15 cellular contexts compared by ENCODE assay signal in the genomic region with DNA sequence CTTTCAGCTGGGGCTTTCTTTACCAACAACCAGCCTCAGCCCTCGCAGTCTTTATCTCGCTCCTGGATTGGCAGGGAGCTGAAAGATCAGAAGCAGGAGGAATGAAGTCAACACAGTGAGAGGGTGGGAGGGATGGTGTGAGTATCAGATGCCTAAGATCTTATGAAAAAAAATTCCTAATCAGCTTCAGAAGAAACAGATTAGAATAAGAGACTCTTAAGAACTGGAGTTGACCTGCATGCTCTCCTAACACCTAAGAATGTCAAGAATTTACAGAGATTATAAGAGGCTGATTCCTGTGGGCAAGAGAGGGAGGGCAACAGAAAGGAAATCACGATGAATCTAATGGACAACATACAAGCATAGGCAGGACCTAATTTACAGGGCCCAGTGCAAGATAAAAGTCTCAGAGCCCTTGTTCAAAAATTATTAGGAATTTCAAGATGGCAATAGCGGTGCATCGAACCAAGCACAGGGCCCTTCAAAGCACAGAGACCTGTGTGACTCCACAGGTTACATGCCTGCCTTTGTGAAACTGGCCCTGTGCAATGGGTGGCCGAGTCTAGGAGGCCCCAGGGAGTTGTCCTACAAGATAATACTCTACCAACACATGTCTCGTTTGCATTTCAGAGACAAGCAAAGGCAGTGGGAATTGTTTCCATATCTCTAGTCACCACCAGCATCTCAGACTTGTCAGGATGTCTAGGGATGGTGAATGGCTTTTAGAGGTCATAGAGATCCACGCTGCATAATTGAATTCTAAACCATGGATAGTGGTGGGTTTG.
DNase-seq lines count a peak whose midpoint lies in the region; ATAC-seq and TF ChIP-seq lines count a peak whose summit lies in the region.
"Had no signal": no experiment of that assay in that cellular context is flagged by ENCODE, and none has a peak within 500 bp of the region (broad histone marks: within the 10 kb centered on the region; RNA-seq: fewer than 3 reads in every experiment).

No MANE protein-coding gene starts in this region.

- H3K4me2 ChIP-seq in trophoblast cell (ENCODE audit: low read length): no peak overlapping the region

- no peaks in the 10 kb centered on the region for H3K79me1 ChIP-seq in trophoblast cell (ENCODE audit: low read length)

- H3K27me3 ChIP-seq in trophoblast cell (ENCODE audit: insufficient read depth, low read length): no peaks in the 10 kb centered on the region

- H3K23ac ChIP-seq in trophoblast cell (ENCODE audit: low read length): no peak overlapping the region

- no peak overlapping the region for H2AFZ ChIP-seq in trophoblast cell (ENCODE audit: insufficient read depth, low read length, poor library complexity)

- no peak overlapping the region for H2AK5ac ChIP-seq in trophoblast cell (ENCODE audit: low read length)

- no peaks in the 10 kb centered on the region for H3K9me3 ChIP-seq in SK-N-MC (ENCODE audit: low read depth, low read length)
- no peaks in the 10 kb centered on the region for H3K9me3 ChIP-seq in trophoblast cell (ENCODE audit: insufficient read depth, low read depth, low read length)
- H3K9me3 ChIP-seq: prostate gland had no signal

- H3K4me1 ChIP-seq in trophoblast cell (ENCODE audit: control insufficient read depth in 1 of 2, insufficient read depth in 2 of 2, low read length in 2 of 2): peaks cover 2 to 4% of the 10 kb centered on the region in 2 experiments
- H3K4me1 ChIP-seq: prostate gland had no signal

- no peaks in the 10 kb centered on the region for H3K79me2 ChIP-seq in trophoblast cell (ENCODE audit: control insufficient read depth, insufficient read depth, low read length, poor library complexity)

- ATAC-seq in GM19324 (IDR thresholded peaks at IDR 0.05; ENCODE audit: low FRiP score, unreplicated experiment) (no peak), HG03342 (IDR thresholded peaks at IDR 0.05; ENCODE audit: unreplicated experiment) (no peak)

- H3K9ac ChIP-seq in SK-N-MC (ENCODE audit: insufficient read length) (no peak overlapping the region), trophoblast cell (ENCODE audit: low read length) (no peak overlapping the region)

- H3K36me3 ChIP-seq in SK-N-MC (ENCODE audit: insufficient read depth, low read length) (no peaks in the 10 kb centered on the region), trophoblast cell (ENCODE audit: control insufficient read depth in 1 of 2, insufficient read depth in 2 of 2, low read length in 2 of 2) (no peaks in the 10 kb centered on the region)
- H3K36me3 ChIP-seq: prostate gland had no signal

- no peak overlapping the region for H3K18ac ChIP-seq in trophoblast cell (ENCODE audit: low read length)

- TF ChIP-seq CTCF in fibroblast of villous mesenchyme (IDR thresholded peaks at IDR 0.05; ENCODE audit: insufficient read depth, low read depth, low read length): no peak

- no peak overlapping the region for H2BK5ac ChIP-seq in trophoblast cell (ENCODE audit: low read depth, low read length, poor library complexity)

- H4K12ac ChIP-seq in trophoblast cell (ENCODE audit: low read depth, low read length): no peak overlapping the region

- H3K4ac ChIP-seq in trophoblast cell (ENCODE audit: low read depth, low read length): no peak overlapping the region

- no peak overlapping the region for H2BK12ac ChIP-seq in trophoblast cell (ENCODE audit: low read length)

- DNase-seq in EL (peak; percentile 60), SK-N-MC (ENCODE audit: low read depth, low spot score) (no peak), fibroblast of villous mesenchyme (ENCODE audit: low read depth) (peak; percentile 63), trophoblast cell (peak; percentile 67 to 88), RPMI8226 (no peak)
- DNase-seq in activated CD4-positive, alpha-beta T cell treated with anti-CD3 and anti-CD28 coated beads, Interleukin-2, amount 50 U/mL, for 1 hour: no peak
- DNase-seq: activated CD8-positive, alpha-beta memory T cell treated with anti-CD3 and anti-CD28 coated beads, Interleukin-2, amount 50 U/mL, for 4 hours; effector CD4-positive, alpha-beta T cell; NCI-H2171; stimulated activated CD4-positive, alpha-beta T cell treated with anti-CD3 and anti-CD28 coated beads, Interleukin-4, amount 100 ng/mL, for 24 hours; stimulated activated naive CD8-positive, alpha-beta T cell treated with anti-CD3 and anti-CD28 coated beads, Interleukin-15, amount 100 ng/mL, for 72 hours had no signal

- H4K91ac ChIP-seq in trophoblast cell (ENCODE audit: low read depth, low read length): no peak overlapping the region

- H3K4me3 ChIP-seq in SK-N-MC: no peak overlapping the region
- no peak overlapping the region for H3K4me3 ChIP-seq in fibroblast of villous mesenchyme (ENCODE audit: low read depth, low read length)
- H3K4me3 ChIP-seq in trophoblast cell (ENCODE audit: low read depth, low read length): no peak overlapping the region
- H3K4me3 ChIP-seq: prostate gland had no signal

- no peak overlapping the region for H4K8ac ChIP-seq in trophoblast cell (ENCODE audit: low read depth, low read length)

- no CpG with 5 or more reads among the region's 8 CpGs for WGBS in trophoblast cell (ENCODE audit: extremely low coverage, insufficient coverage, insufficient read length)

- H2BK120ac ChIP-seq in trophoblast cell (ENCODE audit: insufficient read depth, low read length, poor library complexity): no peak overlapping the region

- no peak overlapping the region for H3K14ac ChIP-seq in trophoblast cell (ENCODE audit: low read length)

- H3K27ac ChIP-seq in SK-N-MC (0 out of 2 replicates have a peak overlapping the region, but pooled peaks have one; percentile 79), trophoblast cell (ENCODE audit: low read depth, low read length) (no peak overlapping the region)
- H3K27ac ChIP-seq: C4-2B, prostate gland had no signal

Comparison
In these comparisons a context has a peak if more than half of its experiments do, and no peak if none do; other contexts are left out.
1. DNase-seq: peak in EL (single experiment), fibroblast of villous mesenchyme (single experiment) and trophoblast cell (2 of 2); none in SK-N-MC (single experiment), activated CD4-positive, alpha-beta T cell treated with anti-CD3 and anti-CD28 coated beads, Interleukin-2, amount 50 U/mL, for 1 hour (single experiment) and RPMI8226 (single experiment).